22 cellular contexts compared by ENCODE assay signal in genomic region chr12:29223431-29223830, GRCh38.
"Had no signal": no experiment of that assay in that cellular context is flagged by ENCODE, and none has a peak within 500 bp of the region (broad histone marks: within the 10 kb centered on the region; RNA-seq: fewer than 3 reads in every experiment).

No MANE protein-coding gene starts in this region.

- H3K27ac Mint-ChIP-seq: activated CD8-positive, alpha-beta T cell treated with anti-CD3 and anti-CD28 coated beads for 36 hours; activated naive CD8-positive, alpha-beta T cell; brain; natural killer cell had no signal

- H3K4me1 Mint-ChIP-seq: brain; central memory CD8-positive, alpha-beta T cell; natural killer cell had no signal

- H3K4me3 Mint-ChIP-seq: activated CD8-positive, alpha-beta T cell treated with anti-CD3 and anti-CD28 coated beads for 36 hours; activated naive CD8-positive, alpha-beta T cell; activated T-cell treated with anti-CD3 and anti-CD28 coated beads, Interleukin-2, amount 50 U/mL, for 4 hours; brain; central memory CD8-positive, alpha-beta T cell; natural killer cell had no signal

- ATAC-seq: activated CD8-positive, alpha-beta T cell treated with anti-CD3 and anti-CD28 coated beads for 36 hours; activated T-cell treated with anti-CD3 and anti-CD28 coated beads, Interleukin-2, amount 50 U/mL, for 4 hours; left ventricle myocardium superior; natural killer cell; right cardiac atrium had no signal

- H3K36me3 Mint-ChIP-seq: brain, natural killer cell had no signal

- H3K9me3 Mint-ChIP-seq: natural killer cell had no signal

- H3K27me3 Mint-ChIP-seq: activated CD8-positive, alpha-beta T cell treated with anti-CD3 and anti-CD28 coated beads for 36 hours; activated naive CD8-positive, alpha-beta T cell; brain; central memory CD8-positive, alpha-beta T cell had no signal

- DNase-seq: activated CD4-positive, alpha-beta T cell treated with anti-CD3 and anti-CD28 coated beads for 4 hours; activated CD8-positive, alpha-beta T cell treated with anti-CD3 and anti-CD28 coated beads for 36 hours; activated effector memory CD4-positive, alpha-beta T cell treated with Interleukin-2 at 50 U/mL for 16 hours; activated T-cell treated with anti-CD3 and anti-CD28 coated beads, Interleukin-2, amount 50 U/mL, for 4 hours; amygdala; cortex of kidney; effector CD4-positive, alpha-beta T cell; kidney; left ventricle myocardium superior; mesenchymal stem cell; natural killer cell; nucleus accumbens; right cardiac atrium; stimulated activated CD4-positive, alpha-beta T cell treated with anti-CD3 and anti-CD28 coated beads, Interleukin-4, amount 100 ng/mL, for 4 hours; stimulated activated CD8-positive, alpha-beta memory T cell treated with anti-CD3 and anti-CD28 coated beads, Interleukin-4, amount 100 ng/mL, for 48 hours; stimulated activated naive CD4-positive, alpha-beta T cell treated with Interleukin-2 at 50 U/mL for 16 hours; substantia nigra; T-helper 1 cell; WERI-Rb-1 had no signal
